In genomic region chr7:30926323-30926722, GRCh38 we compare ENCODE assay signal across 1 cellular context.
TF ChIP-seq lines count a peak whose summit lies in the region.

No MANE protein-coding gene starts in this region.

TF ChIP-seq in WTC11, 78 proteins besides CTCF, POLR2A, EP300 and RAD21 (continued from another document):
- TF ChIP-seq AFF4 (CRISPR knock-in tag; IDR thresholded peaks at IDR 0.05; ENCODE audit: borderline replicate concordance), result no peak
- TF ChIP-seq MLX (CRISPR knock-in tag; IDR thresholded peaks at IDR 0.05), result no peak
- TF ChIP-seq MAX (CRISPR knock-in tag; IDR thresholded peaks at IDR 0.05), result no peak
- TF ChIP-seq ZNF671 (CRISPR knock-in tag; IDR thresholded peaks at IDR 0.05), result no peak
- TF ChIP-seq SMAD3 (CRISPR knock-in tag; IDR thresholded peaks at IDR 0.05; ENCODE audit: borderline replicate concordance), result no peak
- no peak for TF ChIP-seq KAT7 (CRISPR knock-in tag; IDR thresholded peaks at IDR 0.05; ENCODE audit: borderline replicate concordance)
- TF ChIP-seq EMX1 (CRISPR knock-in tag; IDR thresholded peaks at IDR 0.05), result no peak
TF ChIP-seq in WTC11: peak in this region for 0.
